8 cellular contexts compared by ENCODE assay signal in genomic region chr1:159015440-159015909, GRCh38. TPM values are rescaled to one million over a fixed set of nuclear protein-coding genes. Genes with fewer than 3 reads are reported as not detected.
DNase-seq lines count a peak whose midpoint lies in the region; ATAC-seq and TF ChIP-seq lines count a peak whose summit lies in the region.

No MANE protein-coding gene starts in this region.

- H3K4me1 Mint-ChIP-seq in CD8-positive, alpha-beta T cell (ENCODE audit: low read depth) = peaks cover 75% of the 10 kb centered on the region
- peaks cover 70% of the 10 kb centered on the region for H3K4me1 Mint-ChIP-seq in activated B cell treated with CpG ODN at 0.5 μM for 24 hours

- no peaks in the 10 kb centered on the region for H3K27me3 Mint-ChIP-seq in CD8-positive, alpha-beta T cell (ENCODE audit: low read depth)
- no peaks in the 10 kb centered on the region for H3K27me3 Mint-ChIP-seq in activated B cell treated with CpG ODN at 0.5 μM for 24 hours

- no peaks in the 10 kb centered on the region for H3K9me3 ChIP-seq in CD8-positive, alpha-beta T cell (ENCODE audit: low read length)
- no peaks in the 10 kb centered on the region for H3K9me3 ChIP-seq in stomach

- no peak for TF ChIP-seq EP300 in stomach (IDR thresholded peaks at IDR 0.05)

- POLR2A ChIA-PET in CD8-positive, alpha-beta T cell (lab: Charles Lee) = interaction anchor here (0.7 kb wide), 1 partner anchor 14 kb away, joined by 3 read pairs; no protein-coding TSS in a partner anchor
- POLR2A ChIA-PET in activated B cell treated with CpG ODN at 0.5 μM for 24 hours (lab: Charles Lee) = interaction anchor here (0.7 to 3.3 kb wide), 7 partner anchors 14 to 836 kb away, joined by 3 to 28 read pairs (median 4); partner anchors contain the start of gene AIM2

- intact Hi-C loops in CD8-positive, alpha-beta T cell (cut with DNase I, micrococcal nuclease) = loop anchor here (2.0 to 10.0 kb wide), 2 partner anchors 15 to 1881 kb away; partner anchors contain the start of gene ETV3 (in 1 of the 2)
- intact Hi-C loops in activated B cell treated with CpG ODN at 0.5 μM for 24 hours (cut with micrococcal nuclease) (loop anchor here (1.0 to 10.0 kb wide), 8 partner anchors 15 to 1609 kb away; partner anchors contain the start of genes AIM2 and MNDA), stomach (cut with DNase I; ENCODE audit: low total_unique reads) (no loop called here)

- H3K27ac ChIP-seq in CD8-positive, alpha-beta T cell (ENCODE audit: low read depth, low read length) = no peak overlapping the region
- H3K27ac ChIP-seq in HL-60 (replicated peaks) = peak overlapping the region; percentile 57
- H3K27ac ChIP-seq in stomach = peak overlapping the region in 4 of 5 donors; percentile 26 to 75 (median 60)

- H3K9me3 Mint-ChIP-seq in CD8-positive, alpha-beta T cell = no peaks in the 10 kb centered on the region
- no peaks in the 10 kb centered on the region for H3K9me3 Mint-ChIP-seq in activated B cell treated with CpG ODN at 0.5 μM for 24 hours

- no peak for TF ChIP-seq POLR2A in stomach (IDR thresholded peaks at IDR 0.05)

- H3K27ac Mint-ChIP-seq in CD8-positive, alpha-beta T cell = peak overlapping the region; percentile 84
- H3K27ac Mint-ChIP-seq in activated B cell treated with CpG ODN at 0.5 μM for 24 hours = peak overlapping the region; percentile 92

- peaks cover 73% of the 10 kb centered on the region for H3K36me3 Mint-ChIP-seq in CD8-positive, alpha-beta T cell
- peaks cover 77% of the 10 kb centered on the region for H3K36me3 Mint-ChIP-seq in activated B cell treated with CpG ODN at 0.5 μM for 24 hours (ENCODE audit: low read depth)

- H3K36me3 ChIP-seq in CD8-positive, alpha-beta T cell (ENCODE audit: insufficient read depth, low read length) = peaks cover 33% of the 10 kb centered on the region
- peaks cover 9 to 53% (median 43%) of the 10 kb centered on the region in 4 donors for H3K36me3 ChIP-seq in stomach

- H3K27me3 ChIP-seq in CD8-positive, alpha-beta T cell (ENCODE audit: insufficient read depth, low read length) = no peaks in the 10 kb centered on the region
- H3K27me3 ChIP-seq in HL-60 (ENCODE audit: insufficient read depth, poor library complexity, severe bottlenecking) (no peaks in the 10 kb centered on the region), stomach (no peaks in the 10 kb centered on the region)

- H3K4me3 Mint-ChIP-seq in CD8-positive, alpha-beta T cell = peak overlapping the region; percentile 72
- peak overlapping the region; percentile 83 for H3K4me3 Mint-ChIP-seq in activated B cell treated with CpG ODN at 0.5 μM for 24 hours

- CTCF ChIA-PET in CD8-positive, alpha-beta T cell (lab: Charles Lee) = interaction anchor here (0.7 kb wide), 1 partner anchor 11 kb away, joined by 3 read pairs; no protein-coding TSS in a partner anchor
- CTCF ChIA-PET in activated B cell treated with CpG ODN at 0.5 μM for 24 hours (lab: Charles Lee) = interaction anchor here (0.9 kb wide), 1 partner anchor 17 kb away, joined by 5 read pairs; no protein-coding TSS in a partner anchor

- ATAC-seq in CD8-positive, alpha-beta T cell = peak; percentile 92
- ATAC-seq in GM21360 (IDR thresholded peaks at IDR 0.05; ENCODE audit: unreplicated experiment) = peak; percentile 97
- ATAC-seq in activated B cell treated with CpG ODN at 0.5 μM for 24 hours (ENCODE audit: low read depth) = peak; percentile 98

- peak; percentile 16 to 74 (median 59) for DNase-seq in CD8-positive, alpha-beta T cell
- DNase-seq in HL-60 (ENCODE audit: low read depth in 1 of 2, low spot score in 1 of 2) (peak; percentile 94 to 95), activated B cell treated with CpG ODN at 0.5 μM for 24 hours (peak; percentile 36), dedifferentiated amniotic fluid mesenchymal stem cell (ENCODE audit: extremely low spot score) (peak; percentile 50), midbrain (lab: John Stamatoyannopoulos, UW) (peak; percentile 42), stomach (peak; percentile 47), DMS79 treated with DMSO at 0.1 percent for 48 hours (lab: John Stamatoyannopoulos, UW) (no peak)

- no peak overlapping the region for H3K4me3 ChIP-seq in CD8-positive, alpha-beta T cell (ENCODE audit: low read depth, low read length)
- H3K4me3 ChIP-seq in HL-60 (replicated peaks; ENCODE audit: insufficient read depth, low read length) (peak overlapping the region; percentile 29), stomach (peak overlapping the region in 3 of 4 donors; percentile 1 to 53 (median 17))

- no peak for TF ChIP-seq CTCF in CD8-positive, alpha-beta T cell (IDR thresholded peaks at IDR 0.05)
- TF ChIP-seq CTCF in HL-60 (IDR thresholded peaks at IDR 0.05; ENCODE audit: insufficient read depth, low read length) = no peak
- TF ChIP-seq CTCF in activated B cell treated with CpG ODN at 0.5 μM for 24 hours (IDR thresholded peaks at IDR 0.05) = no peak
- no peak for TF ChIP-seq CTCF in stomach (IDR thresholded peaks at IDR 0.05)

- 44 to 72% (median 62%) methylated on average over 4 of the region's 4 CpGs for WGBS in stomach, 5 donors

- H3K4me1 ChIP-seq in CD8-positive, alpha-beta T cell (ENCODE audit: insufficient read depth, low read length) = peaks cover 42% of the 10 kb centered on the region
- peaks cover 9 to 62% (median 20%) of the 10 kb centered on the region in 4 donors for H3K4me1 ChIP-seq in stomach

RNA-seq across cellular contexts. Expression of gene IFI16, which starts 5.8 kb away (rescaled TPM):
- 10 to 100 TPM; 26.1 to 32.1 TPM for total RNA-seq in CD8-positive, alpha-beta T cell
- 145 and 160 TPM in 2 replicates for total RNA-seq in activated B cell treated with CpG ODN at 0.5 μM for 24 hours
- 10 to 100 TPM; 24.3 to 65.6 (median 38.5) TPM for total RNA-seq in stomach
- polyA plus RNA-seq in stomach = 100 to 1,000 TPM in 1 of 3 donors, 10 to 100 TPM in 2; 40.0 to 113 (median 60.2) TPM
